ENCODE assay signal across 8 cellular contexts in the genomic region with DNA sequence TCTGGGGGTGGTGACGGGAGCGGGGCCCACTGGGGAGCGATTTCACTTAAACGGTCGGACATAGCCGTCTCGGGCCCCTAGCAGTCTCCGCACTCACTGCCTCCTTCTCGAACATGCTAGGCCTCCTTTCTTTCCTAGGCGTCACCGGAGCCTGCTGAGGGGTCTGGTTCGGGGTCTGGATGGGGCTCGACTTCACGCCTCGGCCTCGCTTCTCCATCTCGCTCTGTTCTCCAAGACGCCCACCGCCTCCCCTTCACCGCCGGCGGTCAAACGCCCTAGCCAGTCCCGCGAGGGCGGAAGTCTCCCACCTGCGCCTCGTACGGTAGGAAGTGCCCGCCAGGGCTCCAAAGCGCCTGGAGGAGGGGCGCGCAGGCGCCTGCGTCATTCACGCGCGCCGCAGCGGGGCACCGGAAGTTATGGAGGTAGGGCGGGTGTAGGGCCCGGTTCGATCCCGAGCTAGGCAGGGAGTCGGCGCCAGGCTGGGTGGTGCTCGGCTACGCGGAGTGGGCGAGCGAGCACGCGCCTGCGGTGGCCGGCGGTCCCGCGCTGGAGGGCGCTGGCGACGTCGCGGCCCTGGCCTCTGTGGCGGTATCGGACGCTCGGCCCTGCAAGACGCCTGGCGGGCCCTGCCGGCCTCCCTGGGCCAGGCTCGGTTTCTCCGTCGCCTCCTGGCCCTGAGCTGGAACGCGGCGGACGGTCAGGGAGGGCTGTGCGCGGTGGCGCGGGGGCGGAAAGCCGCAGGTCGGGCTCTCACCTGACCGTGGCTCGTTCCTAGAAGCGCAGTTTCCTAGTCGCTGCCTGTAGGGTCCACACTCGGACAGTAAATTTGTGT. TPM values are rescaled to one million over a fixed set of nuclear protein-coding genes. Genes with fewer than 3 reads are reported as not detected.
DNase-seq lines count a peak whose midpoint lies in the region; ATAC-seq and TF ChIP-seq lines count a peak whose summit lies in the region.

Gene DYNLT2, minus strand, starts transcription at position 331 of the 832 bp plus-strand sequence. Its CDS starts 114 bp downstream, at position 217.
Gene ERMARD, plus strand, starts transcription at position 381 of the 832 bp plus-strand sequence. Its CDS starts 36 bp downstream, at position 417.

- no peaks in the 10 kb centered on the region for H3K36me3 ChIP-seq in uterus

- peaks cover 7% of the 10 kb centered on the region for H3K27me3 Mint-ChIP-seq in T-helper 1 cell treated with Interleukin-12 subunit alpha and Interleukin-12 subunit beta and Interleukin-4 antibody, amounts not matched to agents 30 μg/mL and 1 μg/mL, for 36 hours (ENCODE audit: low read depth)

- H3K4me1 Mint-ChIP-seq in T-helper 1 cell treated with Interleukin-12 subunit alpha and Interleukin-12 subunit beta and Interleukin-4 antibody, amounts not matched to agents 30 μg/mL and 1 μg/mL, for 36 hours (ENCODE audit: low read depth) = peaks cover 30% of the 10 kb centered on the region

- peak; percentile 59 for ATAC-seq in GM18499 (IDR thresholded peaks at IDR 0.05; ENCODE audit: insufficient read depth, unreplicated experiment)
- ATAC-seq in HG02938 (IDR thresholded peaks at IDR 0.05; ENCODE audit: unreplicated experiment) = peak; percentile 94
- ATAC-seq in right cardiac atrium = peak; percentile 99

- H3K4me3 Mint-ChIP-seq in T-helper 1 cell treated with Interleukin-12 subunit alpha and Interleukin-12 subunit beta and Interleukin-4 antibody, amounts not matched to agents 30 μg/mL and 1 μg/mL, for 36 hours = peak within 1 kb of the TSS; percentile 96

- no peaks in the 10 kb centered on the region for H3K9me3 Mint-ChIP-seq in T-helper 1 cell treated with Interleukin-12 subunit alpha and Interleukin-12 subunit beta and Interleukin-4 antibody, amounts not matched to agents 30 μg/mL and 1 μg/mL, for 36 hours

- peak in 3 of 4 experiments; percentile 33 to 80 (median 42) for TF ChIP-seq CTCF in uterus (IDR thresholded peaks at IDR 0.05)

- peaks cover 15% of the 10 kb centered on the region for H3K36me3 Mint-ChIP-seq in T-helper 1 cell treated with Interleukin-12 subunit alpha and Interleukin-12 subunit beta and Interleukin-4 antibody, amounts not matched to agents 30 μg/mL and 1 μg/mL, for 36 hours (ENCODE audit: low read depth)

- intact Hi-C loops in right cardiac atrium (cut with DNase I) (no loop called here), uterus (cut with DNase I; ENCODE audit: low total_unique reads) (no loop called here)

- H3K27ac ChIP-seq in angular gyrus (ENCODE audit: low read depth, low read length) (peak within 1 kb of the TSS; percentile 97), right cardiac atrium (ENCODE audit: low read length) (peak within 1 kb of the TSS; percentile 95), uterus (peak within 1 kb of the TSS; percentile 90 to 97)

- peak within 1 kb of the TSS; percentile 99 for H3K27ac Mint-ChIP-seq in T-helper 1 cell treated with Interleukin-12 subunit alpha and Interleukin-12 subunit beta and Interleukin-4 antibody, amounts not matched to agents 30 μg/mL and 1 μg/mL, for 36 hours

- H3K9me3 ChIP-seq in right cardiac atrium (ENCODE audit: control insufficient read depth, low read length) (no peaks in the 10 kb centered on the region), uterus (no peaks in the 10 kb centered on the region)

- WGBS in right cardiac atrium = under 1% methylated on average over 90 of the region's 90 CpGs

- peaks cover 2% of the 10 kb centered on the region for H3K4me1 ChIP-seq in right cardiac atrium (ENCODE audit: control insufficient read depth, insufficient read depth, low read length)
- no peaks in the 10 kb centered on the region for H3K4me1 ChIP-seq in uterus

- H3K27me3 ChIP-seq in right cardiac atrium (ENCODE audit: control insufficient read depth, insufficient read depth) (no peaks in the 10 kb centered on the region), uterus (no peaks in the 10 kb centered on the region)

- peak; percentile 73 to 90 for TF ChIP-seq POLR2A in uterus (IDR thresholded peaks at IDR 0.05)

- peak; percentile 54 for DNase-seq in NCI-H1694 (lab: John Stamatoyannopoulos, UW)
- DNase-seq in right cardiac atrium = peak; percentile 94 to 97 (median 97)
- DNase-seq in pulmonary artery endothelial cell (ENCODE audit: low read depth, low spot score) = peak; percentile 69
- peak; percentile 91 to 94 for DNase-seq in uterus

- H3K4me3 ChIP-seq in right cardiac atrium (ENCODE audit: low read length) (peak within 1 kb of the TSS; percentile 71), uterus (peak within 1 kb of the TSS; percentile 57 to 90)

RNA-seq across cellular contexts. Expression of gene DYNLT2, which starts in this region (rescaled TPM):
- total RNA-seq in right cardiac atrium = 1 to 10 TPM in 2 of 4 donors, under 1 TPM in 2; 0.77 to 1.2 (median 0.90) TPM
- polyA plus RNA-seq in right cardiac atrium = 1.2 TPM
- total RNA-seq in pulmonary artery endothelial cell = 0.73 and 0.85 TPM in 2 replicates
- total RNA-seq in uterus = 1 to 10 TPM in 2 of 4 donors, under 1 TPM in 1, not detected in 1; 0.26 to 3.0 (median 2.7) TPM

RNA-seq across cellular contexts. Expression of gene ERMARD, which starts in this region (rescaled TPM):
- total RNA-seq in right cardiac atrium (10 to 100 TPM; 10.3 to 13.2 (median 12.2) TPM), pulmonary artery endothelial cell (17.3 and 17.7 TPM in 2 replicates), uterus (10 to 100 TPM; 13.5 to 37.1 (median 28.6) TPM)
- 11.1 TPM for polyA plus RNA-seq in right cardiac atrium

Comparison
In these comparisons a context has a peak if more than half of its experiments do, and no peak if none do; other contexts are left out.
1. Peak in every context shown above with its lines: DNase-seq, ATAC-seq, H3K4me3 ChIP-seq and H3K27ac ChIP-seq.